ENCODE assay signal across 9 cellular contexts in genomic region chr12:48197549-48197966, GRCh38. TPM values are rescaled to one million over a fixed set of nuclear protein-coding genes. Genes with fewer than 3 reads are reported as not detected.
DNase-seq lines count a peak whose midpoint lies in the region; ATAC-seq lines count a peak whose summit lies in the region.
"Had no signal": no experiment of that assay in that cellular context is flagged by ENCODE, and none has a peak within 500 bp of the region (broad histone marks: within the 10 kb centered on the region; RNA-seq: fewer than 3 reads in every experiment).

No MANE protein-coding gene starts in this region.

- peaks cover 32% of the 10 kb centered on the region for H3K4me1 Mint-ChIP-seq in activated T-cell treated with anti-CD3 and anti-CD28 coated beads, Interleukin-2, amount 50 U/mL, for 4 hours (ENCODE audit: low read depth)

- ATAC-seq in activated T-cell treated with anti-CD3 and anti-CD28 coated beads, Interleukin-2, amount 50 U/mL, for 4 hours, result peak; percentile 21 to 36
- ATAC-seq in HG02870 (IDR thresholded peaks at IDR 0.05; ENCODE audit: unreplicated experiment), result peak; percentile 15

- peaks cover 30% of the 10 kb centered on the region for H3K27me3 ChIP-seq in NT2/D1 (ENCODE audit: insufficient read depth, insufficient read length)
- H3K27me3 ChIP-seq in layer of hippocampus (ENCODE audit: control insufficient read depth, insufficient read depth, low read length), result no peaks in the 10 kb centered on the region

- H3K27me3 Mint-ChIP-seq in activated T-cell treated with anti-CD3 and anti-CD28 coated beads, Interleukin-2, amount 50 U/mL, for 4 hours (ENCODE audit: low read depth), result peaks cover 12% of the 10 kb centered on the region

- no peaks in the 10 kb centered on the region; the same call in 1 of the 2 replicates for H3K9me3 ChIP-seq in NT2/D1 (ENCODE audit: insufficient read depth, low read length)

- peak overlapping the region; percentile 85 for H3K4me3 Mint-ChIP-seq in activated T-cell treated with anti-CD3 and anti-CD28 coated beads, Interleukin-2, amount 50 U/mL, for 4 hours

- peaks cover 14% of the 10 kb centered on the region for H3K36me3 Mint-ChIP-seq in activated T-cell treated with anti-CD3 and anti-CD28 coated beads, Interleukin-2, amount 50 U/mL, for 4 hours (ENCODE audit: insufficient read depth)

- peaks cover 9% of the 10 kb centered on the region for H3K9me3 Mint-ChIP-seq in activated T-cell treated with anti-CD3 and anti-CD28 coated beads, Interleukin-2, amount 50 U/mL, for 4 hours

- H3K27ac ChIP-seq in caudate nucleus (ENCODE audit: low read depth, low read length) (peak overlapping the region; percentile 95), layer of hippocampus (ENCODE audit: low read depth, low read length) (peak overlapping the region; percentile 92), substantia nigra (ENCODE audit: low read depth, low read length, poor library complexity, severe bottlenecking) (peak overlapping the region; percentile 79)

- H3K4me3 ChIP-seq in NT2/D1 (ENCODE audit: insufficient read length, low read depth), result peak overlapping the region; percentile 77

- no peaks in the 10 kb centered on the region for H3K36me3 ChIP-seq in NT2/D1 (ENCODE audit: insufficient read depth, insufficient read length, low read length)

- DNase-seq in activated T-cell treated with anti-CD3 and anti-CD28 coated beads, Interleukin-2, amount 50 U/mL, for 4 hours, result no peak
- DNase-seq in activated T-cell treated with anti-CD3 and anti-CD28 coated beads for 4 hours (no peak), NT2/D1 (ENCODE audit: low read depth, low spot score) (no peak), caudate nucleus (lab: John Stamatoyannopoulos, UW) (peak in 6 of 61 donors; percentile 13 to 58 (median 32)), substantia nigra (lab: John Stamatoyannopoulos, UW) (peak in 2 of 49 donors; percentile 42 to 43), NCI-H2081 treated with DMSO at 0.1 percent for 48 hours (lab: John Stamatoyannopoulos, UW) (no peak)

- peak overlapping the region; percentile 77 for H3K9ac ChIP-seq in NT2/D1 (ENCODE audit: insufficient read length, low read depth)

- H3K4me1 ChIP-seq in NT2/D1 (ENCODE audit: insufficient read depth, insufficient read length), result no peaks in the 10 kb centered on the region

RNA-seq across cellular contexts. Expression of gene OR10AD1, which starts 5.5 kb away (rescaled TPM):
- not detected for total RNA-seq in activated T-cell treated with anti-CD3 and anti-CD28 coated beads, Interleukin-2, amount 50 U/mL, for 4 hours
- total RNA-seq: lung microvascular endothelial cell had no signal

RNA-seq across cellular contexts. Expression of gene CCDC184, which starts 14.1 kb away (rescaled TPM):
- total RNA-seq in activated T-cell treated with anti-CD3 and anti-CD28 coated beads, Interleukin-2, amount 50 U/mL, for 4 hours, result under 1 TPM; 0.22 to 0.61 (median 0.34) TPM
- total RNA-seq: lung microvascular endothelial cell had no signal

RNA-seq across cellular contexts. Expression of gene ASB8, which starts 40.2 kb away (rescaled TPM):
- 10 to 100 TPM; 28.2 to 34.4 (median 32.8) TPM for total RNA-seq in activated T-cell treated with anti-CD3 and anti-CD28 coated beads, Interleukin-2, amount 50 U/mL, for 4 hours
